Comparison of ENCODE assay signal across 15 cellular contexts in genomic region chr11:14529933-14530332, GRCh38.
"Had no signal": no experiment of that assay in that cellular context is flagged by ENCODE, and none has a peak within 500 bp of the region (broad histone marks: within the 10 kb centered on the region; RNA-seq: fewer than 3 reads in every experiment).

No MANE protein-coding gene starts in this region.

- H3K4me3 ChIP-seq: cardiac muscle cell, colonic mucosa, heart right ventricle, lower lobe of right lung had no signal

- H3K4me1 ChIP-seq: colonic mucosa, heart right ventricle, lower lobe of right lung had no signal

- DNase-seq: activated CD4-positive, alpha-beta T cell treated with anti-CD3 and anti-CD28 coated beads for 36 hours; activated CD8-positive, alpha-beta T cell treated with anti-CD3 and anti-CD28 coated beads, Interleukin-2, amount 10 ng/mL, durations not matched to agents 7 days and 5 days; activated naive CD4-positive, alpha-beta T cell; aorta; colonic mucosa; heart right ventricle; lower lobe of right lung; naive B cell; stimulated activated CD4-positive, alpha-beta T cell treated with anti-CD3 and anti-CD28 coated beads, Interleukin-12 subunit alpha, Interleukin-12 subunit beta, amount 100 ng/mL, for 4 hours; stimulated activated naive CD4-positive, alpha-beta T cell; substantia nigra; T-helper 9 cell; trophoblast cell had no signal

- H3K9me3 ChIP-seq: colonic mucosa, heart right ventricle, lower lobe of right lung had no signal

- ATAC-seq: activated CD4-positive, alpha-beta T cell treated with anti-CD3 and anti-CD28 coated beads for 36 hours; activated CD8-positive, alpha-beta T cell treated with anti-CD3 and anti-CD28 coated beads, Interleukin-2, amount 10 ng/mL, durations not matched to agents 7 days and 5 days; heart right ventricle; lower lobe of right lung had no signal

- H3K27ac ChIP-seq: cardiac muscle cell, colonic mucosa, heart right ventricle, lower lobe of right lung, VCaP had no signal

- H3K36me3 ChIP-seq: cardiac muscle cell, colonic mucosa, heart right ventricle, lower lobe of right lung had no signal

- H3K27me3 ChIP-seq: cardiac muscle cell, colonic mucosa, heart right ventricle had no signal
